Comparison of ENCODE assay signal across 9 cellular contexts in the genomic region with DNA sequence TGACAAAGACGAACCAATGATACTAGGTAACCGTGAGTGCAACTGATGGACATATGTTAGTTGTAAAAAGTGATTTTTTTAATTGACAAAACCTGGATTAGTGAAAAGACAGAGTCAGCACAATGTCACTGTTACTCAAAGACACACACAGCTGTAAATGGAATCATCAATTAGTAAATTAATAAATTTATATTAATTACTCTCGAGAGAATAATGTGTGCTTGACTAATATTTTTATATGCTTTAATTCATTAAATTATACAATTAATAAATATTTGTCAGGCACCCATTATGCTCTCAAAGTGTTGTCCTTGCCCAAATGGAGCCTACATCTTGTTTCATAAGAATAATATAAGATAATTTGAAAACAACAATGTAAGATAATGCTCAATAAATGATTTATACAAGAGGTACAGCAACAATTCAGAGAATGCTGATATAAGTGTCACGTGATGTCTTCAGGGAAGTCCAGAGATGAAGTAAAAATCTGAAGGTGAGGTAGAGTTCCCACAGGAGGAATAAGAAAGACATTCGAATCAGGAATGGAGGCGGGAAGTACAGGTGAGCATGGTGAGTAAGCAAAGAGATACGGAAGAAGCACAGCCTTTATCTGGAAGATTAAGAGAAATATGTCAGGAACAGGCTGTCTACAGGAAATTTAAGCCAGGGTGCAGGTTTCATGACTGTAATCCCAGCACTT.
"Had no signal": no experiment of that assay in that cellular context is flagged by ENCODE, and none has a peak within 500 bp of the region (broad histone marks: within the 10 kb centered on the region; RNA-seq: fewer than 3 reads in every experiment).

No MANE protein-coding gene starts in this region.

- H3K4me3 ChIP-seq: body of pancreas, tibial artery had no signal

- H3K4me1 ChIP-seq: tibial artery had no signal

- H3K27ac Mint-ChIP-seq: activated naive CD4-positive, alpha-beta T cell treated with anti-CD3 and anti-CD28 coated beads, Interleukin-2, amount 10 ng/mL, durations not matched to agents 7 days and 5 days; activated T-helper 2 cell treated with anti-CD3 and anti-CD28 coated beads, Interferon-gamma antibody, Interleukin-2, Interleukin-4, amounts not matched to agents 10 μg/mL and 5 μg/mL and 100 μg/mL, durations not matched to agents 14 hours and 24 hours and 36 hours; dendritic cell treated with granulocyte-macrophage colony-stimulating factor and Interleukin-4, amounts not matched to agents 40 ng/mL and 50 ng/mL, for 4 days; effector memory CD8-positive, alpha-beta T cell; memory B cell; nephron progenitor cell had no signal

- H3K9me3 ChIP-seq: body of pancreas, tibial artery had no signal

- H3K36me3 ChIP-seq: tibial artery had no signal

- H3K27me3 ChIP-seq: body of pancreas, tibial artery had no signal

- DNase-seq: activated naive CD4-positive, alpha-beta T cell treated with anti-CD3 and anti-CD28 coated beads, Interleukin-2, amount 10 ng/mL, durations not matched to agents 7 days and 5 days; effector memory CD8-positive, alpha-beta T cell; nephron progenitor cell; tibial artery had no signal

- ATAC-seq: effector memory CD8-positive, alpha-beta T cell; left lobe of liver had no signal

- H3K36me3 Mint-ChIP-seq: activated naive CD4-positive, alpha-beta T cell treated with anti-CD3 and anti-CD28 coated beads, Interleukin-2, amount 10 ng/mL, durations not matched to agents 7 days and 5 days; memory B cell had no signal

- H3K4me1 Mint-ChIP-seq: activated naive CD4-positive, alpha-beta T cell treated with anti-CD3 and anti-CD28 coated beads, Interleukin-2, amount 10 ng/mL, durations not matched to agents 7 days and 5 days had no signal

- H3K9me3 Mint-ChIP-seq: activated naive CD4-positive, alpha-beta T cell treated with anti-CD3 and anti-CD28 coated beads, Interleukin-2, amount 10 ng/mL, durations not matched to agents 7 days and 5 days; activated T-helper 2 cell treated with anti-CD3 and anti-CD28 coated beads, Interferon-gamma antibody, Interleukin-2, Interleukin-4, amounts not matched to agents 10 μg/mL and 5 μg/mL and 100 μg/mL, durations not matched to agents 14 hours and 24 hours and 36 hours; dendritic cell treated with granulocyte-macrophage colony-stimulating factor and Interleukin-4, amounts not matched to agents 40 ng/mL and 50 ng/mL, for 4 days; effector memory CD8-positive, alpha-beta T cell; memory B cell; nephron progenitor cell had no signal

- H3K4me3 Mint-ChIP-seq: activated naive CD4-positive, alpha-beta T cell treated with anti-CD3 and anti-CD28 coated beads, Interleukin-2, amount 10 ng/mL, durations not matched to agents 7 days and 5 days; dendritic cell treated with granulocyte-macrophage colony-stimulating factor and Interleukin-4, amounts not matched to agents 40 ng/mL and 50 ng/mL, for 4 days; effector memory CD8-positive, alpha-beta T cell; memory B cell; nephron progenitor cell had no signal

- H3K27ac ChIP-seq: tibial artery had no signal

- H3K27me3 Mint-ChIP-seq: activated naive CD4-positive, alpha-beta T cell treated with anti-CD3 and anti-CD28 coated beads, Interleukin-2, amount 10 ng/mL, durations not matched to agents 7 days and 5 days; dendritic cell treated with granulocyte-macrophage colony-stimulating factor and Interleukin-4, amounts not matched to agents 40 ng/mL and 50 ng/mL, for 4 days; effector memory CD8-positive, alpha-beta T cell; memory B cell had no signal
